8 cellular contexts compared by ENCODE assay signal in the genomic region with DNA sequence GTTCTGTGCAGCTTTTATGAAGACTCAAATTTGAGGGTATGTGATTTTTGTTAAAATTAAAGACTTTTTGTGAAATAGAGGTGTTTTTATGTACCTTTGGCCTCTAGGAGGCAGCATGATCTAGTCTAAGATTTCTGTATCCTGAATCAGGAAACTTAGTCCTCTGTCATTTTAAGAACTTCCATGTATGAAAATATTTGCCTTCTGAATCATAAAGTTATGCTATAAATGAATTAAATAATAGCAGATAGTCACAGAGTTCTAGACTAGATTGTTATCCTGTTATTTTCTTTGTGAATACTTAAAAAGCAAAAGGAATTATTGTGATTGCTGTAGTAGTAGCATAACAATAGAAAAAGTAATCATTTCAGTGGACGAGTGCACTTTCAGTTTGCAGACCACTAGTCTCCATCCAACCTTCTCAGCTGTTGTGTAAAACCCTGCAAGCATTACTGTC. TPM values are rescaled to one million over a fixed set of nuclear protein-coding genes. Genes with fewer than 3 reads are reported as not detected.
A peak's percentile ranks its signal among the peaks of the same experiment; 100 is the strongest.
DNase-seq lines count a peak whose midpoint lies in the region; ATAC-seq, FAIRE-seq and TF ChIP-seq lines count a peak whose summit lies in the region.

No MANE protein-coding gene starts in this region.

- no peaks in the 10 kb centered on the region for H3K9me3 ChIP-seq in gastrocnemius medialis

- in situ Hi-C loops in gastrocnemius medialis (cut with MboI; ENCODE audit: low sequenced_read_pairs in 4 of 4): loop anchor here in 3 of 4 donors (5.0 to 25.0 kb wide), 4 partner anchors 91 to 217 kb away; no protein-coding TSS in a partner anchor

- ATAC-seq in left ventricle myocardium superior: peak; percentile 68
- peak; percentile 75 to 77 for ATAC-seq in gastrocnemius medialis
- ATAC-seq in HG03442 (IDR thresholded peaks at IDR 0.05; ENCODE audit: unreplicated experiment): no peak

- peak overlapping the region; percentile 45 to 72 (median 62) for H3K27ac ChIP-seq in gastrocnemius medialis

- intact Hi-C loops in left ventricle myocardium superior (cut with micrococcal nuclease): loop anchor here (2.0 to 10.0 kb wide), 2 partner anchors 89 to 201 kb away; no protein-coding TSS in a partner anchor
- intact Hi-C loops in gastrocnemius medialis (cut with DNase I; ENCODE audit: low total_unique reads): loop anchor here (1.0 to 10.0 kb wide), 7 partner anchors 58 to 299 kb away; partner anchors contain the start of genes FGD4 and YARS2

- peak; percentile 85 for DNase-seq in DMS53 treated with DMSO at 0.1 percent for 48 hours (lab: John Stamatoyannopoulos, UW; ENCODE audit: unreplicated experiment)
- DNase-seq in H54 (ENCODE audit: insufficient read length, low spot score): peak; percentile 19
- DNase-seq in NCI-H2196 (lab: John Stamatoyannopoulos, UW; ENCODE audit: unreplicated experiment): peak; percentile 64
- peak; percentile 84 for DNase-seq in amniotic epithelial cell (ENCODE audit: low read depth)
- no peak for DNase-seq in left ventricle myocardium superior
- DNase-seq in gastrocnemius medialis: no peak
- DNase-seq in stimulated activated CD4-positive, alpha-beta T cell treated with anti-CD3 and anti-CD28 coated beads, Interleukin-15, amount 100 ng/mL, for 24 hours: no peak

- no peaks in the 10 kb centered on the region for H3K36me3 ChIP-seq in gastrocnemius medialis

- peak; percentile 95 for FAIRE-seq in H54 (lab: Jason Lieb, UNC)

- no peaks in the 10 kb centered on the region for H3K27me3 ChIP-seq in gastrocnemius medialis

- peak overlapping the region; percentile 36 to 55 (median 42) for H3K4me3 ChIP-seq in gastrocnemius medialis

- no peak for TF ChIP-seq POLR2A in H54 (IDR thresholded peaks at IDR 0.05; ENCODE audit: low read depth, low read length)
- TF ChIP-seq POLR2A in gastrocnemius medialis (IDR thresholded peaks at IDR 0.05): no peak

- peak; percentile 51 to 89 (median 69) for TF ChIP-seq CTCF in gastrocnemius medialis (IDR thresholded peaks at IDR 0.05 in 4 of 5, conservative IDR thresholded peaks at IDR 0.05 in 1 of 5)

- H3K4me1 ChIP-seq in gastrocnemius medialis: peaks cover 25 to 45% of the 10 kb centered on the region in 2 donors

RNA-seq across cellular contexts. Expression of gene FGD4, which starts 56.3 kb away (rescaled TPM):
- 21.7 TPM for total RNA-seq in left ventricle myocardium superior
- 10 to 100 TPM; 18.8 to 60.3 (median 40.8) TPM for total RNA-seq in gastrocnemius medialis

Comparison
In these comparisons a context has a peak if more than half of its experiments do, and no peak if none do; other contexts are left out.
1. DNase-seq: peak in DMS53 treated with DMSO at 0.1 percent for 48 hours (single experiment), H54 (single experiment), NCI-H2196 (single experiment) and amniotic epithelial cell (single experiment); none in left ventricle myocardium superior (single experiment), gastrocnemius medialis (0 of 2) and stimulated activated CD4-positive, alpha-beta T cell treated with anti-CD3 and anti-CD28 coated beads, Interleukin-15, amount 100 ng/mL, for 24 hours (single experiment).